ENCODE assay signal across 2 cellular contexts in the genomic region with DNA sequence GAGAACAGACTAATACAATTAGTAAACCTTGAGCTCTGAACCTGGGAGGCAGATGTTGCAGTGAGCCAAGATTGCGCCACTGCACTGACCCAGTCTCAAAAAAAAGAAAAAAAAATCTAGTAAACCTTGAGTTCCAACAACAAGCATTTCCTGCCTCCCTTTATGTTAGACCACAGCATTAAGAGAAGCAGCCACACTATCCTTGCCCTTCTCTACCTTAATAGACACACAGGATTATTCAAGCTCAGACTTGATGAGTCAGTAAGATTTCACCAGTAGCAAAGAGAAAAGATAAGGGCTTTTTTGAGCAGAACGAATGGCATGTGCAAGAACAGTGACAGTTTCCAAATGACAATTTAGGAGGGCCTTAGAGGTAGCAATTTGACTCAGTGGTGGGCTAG.
TF ChIP-seq lines count a peak whose summit lies in the region.

No MANE protein-coding gene starts in this region.

TF ChIP-seq in IMR-90, 13 proteins besides CTCF, POLR2A, EP300 and RAD21:
- TF ChIP-seq MAFK (IDR thresholded peaks at IDR 0.05; ENCODE audit: low read depth, low read length) (peak; percentile 73), ELK1 (IDR thresholded peaks at IDR 0.05; ENCODE audit: borderline replicate concordance, low read depth, low read length) (no peak), CEBPB (IDR thresholded peaks at IDR 0.05; ENCODE audit: low read depth, low read length) (peak; percentile 65)

TF ChIP-seq in K562, 482 proteins besides CTCF, POLR2A, EP300 and RAD21:
- TF ChIP-seq ZFP30 (CRISPR knock-in tag; IDR thresholded peaks at IDR 0.05; ENCODE audit: borderline replicate concordance) (no peak), HNRNPLL (IDR thresholded peaks at IDR 0.05; ENCODE audit: low read depth, low read length, poor library complexity, severe bottlenecking) (no peak), PYGO2 (tag; IDR thresholded peaks at IDR 0.05) (no peak), NR3C1 (CRISPR knock-in tag; IDR thresholded peaks at IDR 0.05) (no peak), POLR2G (IDR thresholded peaks at IDR 0.05; ENCODE audit: low read depth, low read length) (no peak), C11orf30 (IDR thresholded peaks at IDR 0.05; ENCODE audit: low read depth) (peak; percentile 62), KLF1 (tag; IDR thresholded peaks at IDR 0.05) (no peak), SMAD2 (IDR thresholded peaks at IDR 0.05; ENCODE audit: low read depth, low read length) (no peak), ZNF324 (CRISPR knock-in tag; IDR thresholded peaks at IDR 0.05) (peak; percentile 66), SOX6 (IDR thresholded peaks at IDR 0.05) (no peak), TBL1XR1 (IDR thresholded peaks at IDR 0.05; ENCODE audit: low read length in 2 of 2) (no peak), OTX1 (CRISPR knock-in tag; IDR thresholded peaks at IDR 0.05) (no peak), HNRNPUL1 (IDR thresholded peaks at IDR 0.05; ENCODE audit: low read length) (no peak), ZNF316 (IDR thresholded peaks at IDR 0.05) (peak; percentile 67), ZEB2 (IDR thresholded peaks at IDR 0.05) (no peak), TCF7 (IDR thresholded peaks at IDR 0.05; ENCODE audit: borderline replicate concordance) (no peak), TCF7L2 (IDR thresholded peaks at IDR 0.05; ENCODE audit: low read depth, low read length) (no peak), NR4A1 (CRISPR knock-in tag; IDR thresholded peaks at IDR 0.05) (no peak), NR4A1 (tag; IDR thresholded peaks at IDR 0.05) (no peak)
